Comparison of ENCODE assay signal across 27 cellular contexts in genomic region chr10:98131615-98132014, GRCh38.
"Had no signal": no experiment of that assay in that cellular context is flagged by ENCODE, and none has a peak within 500 bp of the region (broad histone marks: within the 10 kb centered on the region; RNA-seq: fewer than 3 reads in every experiment).

No MANE protein-coding gene starts in this region.

- H3K36me3 ChIP-seq: gastroesophageal sphincter, neutrophil, pancreas, right atrium auricular region, tibial artery had no signal

- H3K9me3 ChIP-seq: gastroesophageal sphincter, neutrophil, pancreas, psoas muscle, tibial artery had no signal

- ATAC-seq: gastroesophageal sphincter; left colon; naive thymus-derived CD4-positive, alpha-beta T cell; pancreas; psoas muscle; stimulated activated naive CD8-positive, alpha-beta T cell treated with anti-CD3 and anti-CD28 coated beads, Interleukin-15, amount 100 ng/mL, for 72 hours had no signal

- H3K27me3 ChIP-seq: gastroesophageal sphincter, pancreas, right atrium auricular region had no signal

- H3K27ac Mint-ChIP-seq: activated naive CD8-positive, alpha-beta T cell; activated T-cell treated with anti-CD3 and anti-CD28 coated beads, Interleukin-2, amount 50 U/mL, for 24 hours; activated T-helper 2 cell treated with anti-CD3 and anti-CD28 coated beads, Interferon-gamma antibody, Interleukin-2, Interleukin-4, amounts not matched to agents 10 μg/mL and 5 μg/mL and 100 μg/mL, durations not matched to agents 14 hours and 24 hours and 36 hours; naive thymus-derived CD4-positive, alpha-beta T cell; stimulated activated naive CD8-positive, alpha-beta T cell treated with anti-CD3 and anti-CD28 coated beads, Interleukin-15, amount 100 ng/mL, for 72 hours had no signal

- H3K9me3 Mint-ChIP-seq: activated T-cell treated with anti-CD3 and anti-CD28 coated beads, Interleukin-2, amount 50 U/mL, for 24 hours had no signal

- H3K27me3 Mint-ChIP-seq: stimulated activated naive CD8-positive, alpha-beta T cell treated with anti-CD3 and anti-CD28 coated beads, Interleukin-15, amount 100 ng/mL, for 72 hours had no signal

- DNase-seq: activated CD8-positive, alpha-beta memory T cell treated with anti-CD3 and anti-CD28 coated beads for 24 hours; activated CD8-positive, alpha-beta memory T cell treated with anti-CD3 and anti-CD28 coated beads, Interleukin-2, amount 50 U/mL, for 4 hours; activated naive CD4-positive, alpha-beta T cell; activated T-cell treated with anti-CD3 and anti-CD28 coated beads, Interleukin-2, amount 50 U/mL, for 24 hours; amygdala; cerebellar nuclear complex; cortex of kidney; head of caudate nucleus; left colon; mesenchymal stem cell; naive thymus-derived CD4-positive, alpha-beta T cell; pancreas; psoas muscle; stimulated activated CD4-positive, alpha-beta T cell treated with anti-CD3 and anti-CD28 coated beads, Interleukin-12 subunit alpha, Interleukin-12 subunit beta, amount 100 ng/mL, for 4 hours; stimulated activated CD4-positive, alpha-beta T cell treated with anti-CD3 and anti-CD28 coated beads, Interleukin-1b, Interleukin-23, amount 100 ng/mL, for 48 hours; stimulated activated naive CD8-positive, alpha-beta T cell treated with anti-CD3 and anti-CD28 coated beads, Interleukin-15, amount 100 ng/mL, for 72 hours; tibial artery had no signal

- H3K4me3 Mint-ChIP-seq: activated naive CD8-positive, alpha-beta T cell; activated T-cell treated with anti-CD3 and anti-CD28 coated beads, Interleukin-2, amount 50 U/mL, for 24 hours; naive thymus-derived CD4-positive, alpha-beta T cell; stimulated activated naive CD8-positive, alpha-beta T cell treated with anti-CD3 and anti-CD28 coated beads, Interleukin-15, amount 100 ng/mL, for 72 hours had no signal

- H3K27ac ChIP-seq: epithelial cell of prostate, gastroesophageal sphincter, neutrophil, pancreas, psoas muscle, right atrium auricular region, tibial artery, VCaP had no signal

- FAIRE-seq: bronchial epithelial cell, keratinocyte, pancreas, urothelium cell line had no signal

- H3K4me3 ChIP-seq: gastroesophageal sphincter, pancreas, psoas muscle, right atrium auricular region, tibial artery had no signal
